1 cellular context compared by ENCODE assay signal in the genomic region with DNA sequence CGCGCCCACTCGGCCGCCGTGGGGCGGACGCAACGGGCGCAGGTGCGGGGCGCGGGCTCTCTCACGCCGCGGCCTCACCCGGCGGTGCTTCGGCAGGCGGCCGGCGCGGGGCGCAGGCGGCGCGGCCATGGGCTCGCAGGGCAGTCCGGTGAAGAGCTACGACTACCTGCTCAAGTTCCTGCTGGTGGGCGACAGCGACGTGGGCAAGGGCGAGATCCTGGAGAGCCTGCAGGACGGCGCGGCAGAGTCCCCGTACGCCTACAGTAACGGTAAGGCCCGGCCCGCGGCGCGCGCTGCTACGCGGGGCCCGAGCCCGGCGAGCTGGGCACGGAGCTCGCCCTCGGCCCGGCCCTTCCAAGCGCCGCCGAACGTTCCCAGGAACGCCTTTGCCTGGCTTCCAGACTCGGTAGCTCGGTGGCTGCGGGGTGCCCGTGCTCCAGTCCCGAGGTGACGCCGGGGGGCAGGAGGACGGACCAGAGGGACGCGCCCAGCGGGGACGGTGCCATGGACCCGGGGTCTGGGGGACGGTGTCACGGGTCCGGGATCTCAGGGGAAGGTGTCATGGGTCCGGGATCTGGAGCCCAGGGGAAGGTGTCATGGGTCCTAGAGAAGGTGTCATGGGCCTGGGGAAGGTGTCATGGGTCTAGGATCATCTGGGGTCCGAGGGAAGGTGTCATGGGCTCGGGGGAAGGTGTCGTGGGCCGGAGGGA.
TF ChIP-seq lines count a peak whose summit lies in the region.

No MANE protein-coding gene starts in this region.

TF ChIP-seq in K562, 482 proteins besides CTCF, POLR2A, EP300 and RAD21 (continued from another document and continues in another):
- no peak for TF ChIP-seq PATZ1 (CRISPR knock-in tag; IDR thresholded peaks at IDR 0.05; ENCODE audit: borderline replicate concordance)
- TF ChIP-seq ZNF282 (CRISPR knock-in tag; IDR thresholded peaks at IDR 0.05), result peak; percentile 77; the same call in 1 of the 2 replicates
- TF ChIP-seq ZBTB33 (CRISPR knock-in tag; IDR thresholded peaks at IDR 0.05), result 0 out of 2 replicates have a peak, but pooled peaks have one; percentile 19
- no peak for TF ChIP-seq NCOA2 (IDR thresholded peaks at IDR 0.05; ENCODE audit: partially characterized antibody in 2 of 2)
- no peak for TF ChIP-seq HNRNPK (IDR thresholded peaks at IDR 0.05; ENCODE audit: low read depth, low read length, poor library complexity, severe bottlenecking)
- no peak for TF ChIP-seq ESRRB (CRISPR knock-in tag; IDR thresholded peaks at IDR 0.05; ENCODE audit: borderline replicate concordance)
- TF ChIP-seq CCNT2 (IDR thresholded peaks at IDR 0.05; ENCODE audit: borderline replicate concordance, extremely low read depth, insufficient read length, low read depth, low read length), result peak; percentile 55
- TF ChIP-seq TCF7 (IDR thresholded peaks at IDR 0.05; ENCODE audit: borderline replicate concordance), result no peak
- no peak for TF ChIP-seq ZNF311 (CRISPR knock-in tag; IDR thresholded peaks at IDR 0.05)
- no peak for TF ChIP-seq SMARCA5 (IDR thresholded peaks at IDR 0.05)
- TF ChIP-seq FOXP4 (CRISPR knock-in tag; IDR thresholded peaks at IDR 0.05; ENCODE audit: borderline replicate concordance), result no peak
- no peak for TF ChIP-seq TRIM28 (IDR thresholded peaks at IDR 0.05)
- TF ChIP-seq SMARCC2 (IDR thresholded peaks at IDR 0.05; ENCODE audit: low read depth), result no peak
- no peak for TF ChIP-seq ZNF408 (CRISPR knock-in tag; IDR thresholded peaks at IDR 0.05; ENCODE audit: low read depth)
- TF ChIP-seq E2F1 (CRISPR knock-in tag; IDR thresholded peaks at IDR 0.05), result no peak; the same call in 1 of the 2 replicates
- no peak for TF ChIP-seq FOXO4 (CRISPR knock-in tag; IDR thresholded peaks at IDR 0.05)
- no peak for TF ChIP-seq BRCA1 (IDR thresholded peaks at IDR 0.05)
- TF ChIP-seq BRCA1 (CRISPR knock-in tag; IDR thresholded peaks at IDR 0.05), result 0 out of 2 replicates have a peak, but pooled peaks have one; percentile 58
- TF ChIP-seq POLR2AphosphoS2 (IDR thresholded peaks at IDR 0.05; ENCODE audit: low read length), result no peak
- TF ChIP-seq, protein P1, sequence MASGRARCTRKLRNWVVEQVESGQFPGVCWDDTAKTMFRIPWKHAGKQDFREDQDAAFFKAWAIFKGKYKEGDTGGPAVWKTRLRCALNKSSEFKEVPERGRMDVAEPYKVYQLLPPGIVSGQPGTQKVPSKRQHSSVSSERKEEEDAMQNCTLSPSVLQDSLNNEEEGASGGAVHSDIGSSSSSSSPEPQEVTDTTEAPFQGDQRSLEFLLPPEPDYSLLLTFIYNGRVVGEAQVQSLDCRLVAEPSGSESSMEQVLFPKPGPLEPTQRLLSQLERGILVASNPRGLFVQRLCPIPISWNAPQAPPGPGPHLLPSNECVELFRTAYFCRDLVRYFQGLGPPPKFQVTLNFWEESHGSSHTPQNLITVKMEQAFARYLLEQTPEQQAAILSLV (tag; IDR thresholded peaks at IDR 0.05), result no peak
- TF ChIP-seq SMARCB1 (IDR thresholded peaks at IDR 0.05; ENCODE audit: insufficient read length, low read depth), result no peak
- TF ChIP-seq CSDE1 (IDR thresholded peaks at IDR 0.05), result no peak
- no peak for TF ChIP-seq SPI1 (IDR thresholded peaks at IDR 0.05; ENCODE audit: borderline replicate concordance, low read depth, low read length)
- no peak for TF ChIP-seq STAG1 (CRISPR knock-in tag; IDR thresholded peaks at IDR 0.05; ENCODE audit: borderline replicate concordance)
- no peak for TF ChIP-seq FOXM1 (IDR thresholded peaks at IDR 0.05; ENCODE audit: low read depth)
- TF ChIP-seq FOXM1 (CRISPR knock-in tag; IDR thresholded peaks at IDR 0.05; ENCODE audit: low read depth), result no peak
- TF ChIP-seq KLF13 (tag; IDR thresholded peaks at IDR 0.05; ENCODE audit: borderline replicate concordance, low read depth), result no peak
- TF ChIP-seq KLF1 (tag; IDR thresholded peaks at IDR 0.05), result peak; percentile 49; the same call in 1 of the 2 replicates
- TF ChIP-seq ZNF780A (CRISPR knock-in tag; IDR thresholded peaks at IDR 0.05), result no peak
- TF ChIP-seq, protein P2, sequence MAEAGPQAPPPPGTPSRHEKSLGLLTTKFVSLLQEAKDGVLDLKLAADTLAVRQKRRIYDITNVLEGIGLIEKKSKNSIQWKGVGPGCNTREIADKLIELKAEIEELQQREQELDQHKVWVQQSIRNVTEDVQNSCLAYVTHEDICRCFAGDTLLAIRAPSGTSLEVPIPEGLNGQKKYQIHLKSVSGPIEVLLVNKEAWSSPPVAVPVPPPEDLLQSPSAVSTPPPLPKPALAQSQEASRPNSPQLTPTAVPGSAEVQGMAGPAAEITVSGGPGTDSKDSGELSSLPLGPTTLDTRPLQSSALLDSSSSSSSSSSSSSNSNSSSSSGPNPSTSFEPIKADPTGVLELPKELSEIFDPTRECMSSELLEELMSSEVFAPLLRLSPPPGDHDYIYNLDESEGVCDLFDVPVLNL (CRISPR knock-in tag; IDR thresholded peaks at IDR 0.05; ENCODE audit: low read depth), result no peak
- no peak for TF ChIP-seq ZBTB8A (IDR thresholded peaks at IDR 0.05; ENCODE audit: partially characterized antibody)
- TF ChIP-seq CAMTA2 (CRISPR knock-in tag; conservative IDR thresholded peaks at IDR 0.05), result no peak
- no peak for TF ChIP-seq GATAD2A (IDR thresholded peaks at IDR 0.05)
- TF ChIP-seq, protein P3, sequence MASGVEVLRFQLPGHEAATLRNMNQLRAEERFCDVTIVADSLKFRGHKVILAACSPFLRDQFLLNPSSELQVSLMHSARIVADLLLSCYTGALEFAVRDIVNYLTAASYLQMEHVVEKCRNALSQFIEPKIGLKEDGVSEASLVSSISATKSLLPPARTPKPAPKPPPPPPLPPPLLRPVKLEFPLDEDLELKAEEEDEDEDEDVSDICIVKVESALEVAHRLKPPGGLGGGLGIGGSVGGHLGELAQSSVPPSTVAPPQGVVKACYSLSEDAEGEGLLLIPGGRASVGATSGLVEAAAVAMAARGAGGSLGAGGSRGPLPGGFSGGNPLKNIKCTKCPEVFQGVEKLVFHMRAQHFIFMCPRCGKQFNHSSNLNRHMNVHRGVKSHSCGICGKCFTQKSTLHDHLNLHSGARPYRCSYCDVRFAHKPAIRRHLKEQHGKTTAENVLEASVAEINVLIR (CRISPR knock-in tag; IDR thresholded peaks at IDR 0.05), result no peak
- no peak for TF ChIP-seq TBP (optimal IDR thresholded peaks at IDR 0.05; ENCODE audit: low read depth, low read length)
- TF ChIP-seq RFX7 (CRISPR knock-in tag; IDR thresholded peaks at IDR 0.05), result no peak
- no peak for TF ChIP-seq PTTG1 (tag; IDR thresholded peaks at IDR 0.05; ENCODE audit: low read depth)
- TF ChIP-seq SLC30A9 (CRISPR knock-in tag; IDR thresholded peaks at IDR 0.05), result no peak
- peak; percentile 40 for TF ChIP-seq HMGN3 (IDR thresholded peaks at IDR 0.05; ENCODE audit: borderline replicate concordance, extremely low read depth, insufficient read length, low read depth, low read length)
- peak; percentile 73; the same call in 1 of the 2 replicates for TF ChIP-seq IRF2 (CRISPR knock-in tag; IDR thresholded peaks at IDR 0.05)
- no peak for TF ChIP-seq ILK (tag; IDR thresholded peaks at IDR 0.05; ENCODE audit: borderline replicate concordance, low read depth)
- TF ChIP-seq CREB1 (IDR thresholded peaks at IDR 0.05), result no peak
- no peak for TF ChIP-seq CREB1 (CRISPR knock-in tag; IDR thresholded peaks at IDR 0.05)
- TF ChIP-seq MTF1 (CRISPR knock-in tag; IDR thresholded peaks at IDR 0.05; ENCODE audit: borderline replicate concordance), result no peak
- no peak for TF ChIP-seq WHSC1 (IDR thresholded peaks at IDR 0.05; ENCODE audit: low read length)
- TF ChIP-seq KAT7 (CRISPR knock-in tag; IDR thresholded peaks at IDR 0.05; ENCODE audit: borderline replicate concordance), result 0 out of 2 replicates have a peak, but pooled peaks have one; percentile 65
- peak in 1 of 3 experiments; percentile 45 for TF ChIP-seq YY1 (IDR thresholded peaks at IDR 0.05; ENCODE audit: borderline replicate concordance in 1 of 3, control insufficient read depth in 1 of 3, extremely low read depth in 1 of 3, insufficient read depth in 3 of 3, insufficient read length in 1 of 3, insufficient replicate concordance in 2 of 3, low read depth in 1 of 3, low read length in 2 of 3)
- no peak for TF ChIP-seq SRSF9 (IDR thresholded peaks at IDR 0.05; ENCODE audit: borderline replicate concordance, low read depth, low read length)
- peak; percentile 54; the same call in 1 of the 2 replicates for TF ChIP-seq MTA3 (IDR thresholded peaks at IDR 0.05; ENCODE audit: borderline replicate concordance)
- peak; percentile 17; the same call in 1 of the 2 replicates for TF ChIP-seq KDM2B (CRISPR knock-in tag; IDR thresholded peaks at IDR 0.05)
- no peak for TF ChIP-seq MAFF (IDR thresholded peaks at IDR 0.05; ENCODE audit: low read length)
- TF ChIP-seq CBFB (CRISPR knock-in tag; IDR thresholded peaks at IDR 0.05), result no peak
- TF ChIP-seq, protein P4, sequence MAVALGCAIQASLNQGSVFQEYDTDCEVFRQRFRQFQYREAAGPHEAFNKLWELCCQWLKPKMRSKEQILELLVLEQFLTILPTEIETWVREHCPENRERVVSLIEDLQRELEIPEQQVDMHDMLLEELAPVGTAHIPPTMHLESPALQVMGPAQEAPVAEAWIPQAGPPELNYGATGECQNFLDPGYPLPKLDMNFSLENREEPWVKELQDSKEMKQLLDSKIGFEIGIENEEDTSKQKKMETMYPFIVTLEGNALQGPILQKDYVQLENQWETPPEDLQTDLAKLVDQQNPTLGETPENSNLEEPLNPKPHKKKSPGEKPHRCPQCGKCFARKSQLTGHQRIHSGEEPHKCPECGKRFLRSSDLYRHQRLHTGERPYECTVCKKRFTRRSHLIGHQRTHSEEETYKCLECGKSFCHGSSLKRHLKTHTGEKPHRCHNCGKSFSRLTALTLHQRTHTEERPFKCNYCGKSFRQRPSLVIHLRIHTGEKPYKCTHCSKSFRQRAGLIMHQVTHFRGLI (CRISPR knock-in tag; IDR thresholded peaks at IDR 0.05), result no peak
- no peak for TF ChIP-seq NFIC (IDR thresholded peaks at IDR 0.05)
- no peak for TF ChIP-seq NELFE (IDR thresholded peaks at IDR 0.05; ENCODE audit: insufficient read depth, insufficient read length)
- TF ChIP-seq HIVEP1 (CRISPR knock-in tag; IDR thresholded peaks at IDR 0.05), result no peak
- no peak for TF ChIP-seq RUNX1 (IDR thresholded peaks at IDR 0.05; ENCODE audit: low read depth)
- no peak for TF ChIP-seq ZNF316 (IDR thresholded peaks at IDR 0.05)
